Comparison of ENCODE assay signal across 9 cellular contexts in the genomic region with DNA sequence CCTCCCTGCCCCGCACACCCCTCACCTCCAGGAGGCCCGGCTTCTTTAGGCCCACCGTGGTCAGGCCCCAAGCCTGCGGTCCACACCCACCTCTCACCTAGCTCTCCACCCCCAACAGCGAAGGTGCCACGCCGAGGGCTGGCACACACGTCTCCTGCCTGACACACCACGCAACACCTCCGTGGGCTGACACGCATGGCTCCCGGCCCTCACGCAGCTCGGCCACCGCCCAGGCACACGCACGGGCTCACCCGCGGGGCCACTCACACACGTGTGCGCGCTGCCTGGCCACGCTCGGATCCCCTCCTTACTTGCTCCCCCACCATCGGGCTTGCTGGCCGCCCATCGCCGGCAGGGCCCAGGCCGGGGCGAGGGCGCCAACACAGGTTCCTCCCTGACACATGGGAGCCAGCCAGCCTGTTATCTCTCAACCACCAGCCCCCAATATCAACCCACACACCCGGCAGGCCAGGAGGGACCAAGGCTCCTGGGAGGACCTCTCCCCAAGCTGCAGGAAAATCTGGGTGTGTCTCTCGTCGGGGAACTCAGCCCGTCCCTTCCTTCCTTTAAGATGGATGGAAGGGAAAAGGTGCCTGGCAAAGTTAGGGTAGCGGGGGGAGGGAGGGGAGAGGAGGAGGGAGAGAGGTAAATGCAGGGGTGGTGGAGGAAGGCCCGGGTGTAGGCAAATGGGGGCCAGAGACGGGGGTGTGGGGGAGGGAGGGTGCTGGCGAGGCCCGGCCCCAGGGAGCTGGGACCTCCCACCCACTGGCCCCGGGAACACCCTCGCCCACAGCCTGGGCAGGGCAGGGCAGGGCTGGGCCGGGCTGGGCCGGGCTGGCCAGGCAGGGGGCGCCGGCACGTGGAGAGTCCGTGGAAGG. TPM values are rescaled to one million over a fixed set of nuclear protein-coding genes. Genes with fewer than 3 reads are reported as not detected.
DNase-seq lines count a peak whose midpoint lies in the region; ATAC-seq, FAIRE-seq and TF ChIP-seq lines count a peak whose summit lies in the region.
"Had no signal": no experiment of that assay in that cellular context is flagged by ENCODE, and none has a peak within 500 bp of the region (broad histone marks: within the 10 kb centered on the region; RNA-seq: fewer than 3 reads in every experiment).

No MANE protein-coding gene starts in this region.

- H3K9me3 Mint-ChIP-seq in Caco-2 (ENCODE audit: unreplicated experiment) (no peaks in the 10 kb centered on the region), naive B cell (no peaks in the 10 kb centered on the region)

- peak overlapping the region; percentile 79 for H3K4me3 Mint-ChIP-seq in Caco-2 (ENCODE audit: unreplicated experiment)
- peak overlapping the region; percentile 84 to 93 (median 90) for H3K4me3 Mint-ChIP-seq in naive B cell

- DNase-seq in Caco-2 (no peak), HuH-7.5 (ENCODE audit: low spot score) (peak; percentile 60), endothelial cell of umbilical vein (ENCODE audit: low read depth, low spot score) (peak; percentile 37), naive B cell (no peak), transverse colon (peak; percentile 35), GDM1 (lab: John Stamatoyannopoulos, UW) (no peak)
- DNase-seq in activated CD4-positive, alpha-beta T cell treated with anti-CD3 and anti-CD28 coated beads, Interleukin-2, amount 50 U/mL, for 1 hour = peak; percentile 24

- TF ChIP-seq EP300 in transverse colon (IDR thresholded peaks at IDR 0.05; ENCODE audit: low read depth) = no peak

- no peaks in the 10 kb centered on the region for H4K20me1 ChIP-seq in endothelial cell of umbilical vein (replicated peaks; ENCODE audit: control insufficient read depth, extremely low read depth, insufficient read depth, low read length)

- WGBS in transverse colon (ENCODE audit: low coverage in 1 of 2), 2 donors = 0 to 1% methylated on average over 3 to 45 of the region's 48 CpGs

- H3K36me3 ChIP-seq in Caco-2 (ENCODE audit: control insufficient read depth, insufficient read depth, low read length) (peaks cover 4% of the 10 kb centered on the region), endothelial cell of umbilical vein (ENCODE audit: control insufficient read depth in 2 of 2, extremely low read depth in 1 of 2, insufficient read depth in 2 of 2, low read length in 2 of 2) (peaks cover 10 to 18% of the 10 kb centered on the region in 2 experiments), transverse colon (peaks cover 0 to 14% (median 6%) of the 10 kb centered on the region in 4 donors)

- TF ChIP-seq POLR2A in endothelial cell of umbilical vein (IDR thresholded peaks at IDR 0.05; ENCODE audit: low read depth, low read length) (peak; percentile 15), transverse colon (IDR thresholded peaks at IDR 0.05) (no peak)

- POLR2A ChIA-PET in Caco-2 (lab: Charles Lee) = interaction anchor here (0.6 to 2.8 kb wide), 10 partner anchors 9 to 161 kb away, joined by 4 to 19 read pairs (median 9); partner anchors contain the start of genes C1orf210, CDC20 and MED8
- POLR2A ChIA-PET in endothelial cell of umbilical vein (lab: Charles Lee) = interaction anchor here (1.0 to 1.5 kb wide), 3 partner anchors 9 to 137 kb away, joined by 3 to 6 read pairs (median 4); partner anchors contain the start of gene CDC20

- H3K27me3 ChIP-seq in Caco-2 (replicated peaks; ENCODE audit: control insufficient read depth, insufficient read depth, low read length) (no peaks in the 10 kb centered on the region), endothelial cell of umbilical vein (ENCODE audit: control insufficient read depth in 2 of 2, insufficient read depth in 2 of 2, low read length in 2 of 2) (no peaks in the 10 kb centered on the region), transverse colon (no peaks in the 10 kb centered on the region)

- H3K4me3 ChIP-seq in Caco-2 (ENCODE audit: low read depth, low read length) (peak overlapping the region; percentile 76), endothelial cell of umbilical vein (replicated peaks in 1 of 3; ENCODE audit: insufficient read depth in 1 of 3, low read depth in 1 of 3, low read length in 3 of 3) (peak overlapping the region; percentile 70 to 85 (median 72)), transverse colon (peak overlapping the region; percentile 55 to 75 (median 70))

- peaks cover 31% of the 10 kb centered on the region for H3K4me1 ChIP-seq in Caco-2
- H3K4me1 ChIP-seq in endothelial cell of umbilical vein (ENCODE audit: control insufficient read depth, extremely low read depth, insufficient read depth, low read length) = peaks cover 22% of the 10 kb centered on the region
- peaks cover 12 to 44% (median 26%) of the 10 kb centered on the region in 4 donors for H3K4me1 ChIP-seq in transverse colon

- H3K9me3 ChIP-seq in Caco-2 (no peaks in the 10 kb centered on the region), endothelial cell of umbilical vein (replicated peaks; ENCODE audit: control insufficient read depth, insufficient read depth, low read length) (no peaks in the 10 kb centered on the region), transverse colon (no peaks in the 10 kb centered on the region)

- H3K9me1 ChIP-seq in endothelial cell of umbilical vein (replicated peaks; ENCODE audit: control insufficient read depth, extremely low read depth, insufficient read depth, low read length) = no peaks in the 10 kb centered on the region

- peak overlapping the region; percentile 81 for H3K27ac Mint-ChIP-seq in Caco-2 (ENCODE audit: unreplicated experiment)
- H3K27ac Mint-ChIP-seq in naive B cell = peak overlapping the region; percentile 69 to 92 (median 90)

- H3K36me3 Mint-ChIP-seq in Caco-2 (ENCODE audit: insufficient read depth, unreplicated experiment) = peaks cover 38% of the 10 kb centered on the region
- peaks cover 8 to 9% of the 10 kb centered on the region in 2 donors for H3K36me3 Mint-ChIP-seq in naive B cell

- H2AFZ ChIP-seq in endothelial cell of umbilical vein (ENCODE audit: low read depth, low read length) = no peak overlapping the region

- TF ChIP-seq CTCF in Caco-2 (IDR thresholded peaks at IDR 0.05; ENCODE audit: insufficient read depth in 1 of 2, low read depth in 1 of 2, low read length in 1 of 2, severe bottlenecking in 1 of 2, unreplicated experiment in 1 of 2) (no peak), endothelial cell of umbilical vein (IDR thresholded peaks at IDR 0.05; ENCODE audit: extremely low read depth in 1 of 2, insufficient read depth in 1 of 2, low read depth in 1 of 2, low read length in 2 of 2) (peak in 1 of 2 donors; percentile 3), transverse colon (IDR thresholded peaks at IDR 0.05) (no peak)

- ATAC-seq in GM21526 (IDR thresholded peaks at IDR 0.05; ENCODE audit: low FRiP score, unreplicated experiment) (peak; percentile 30), naive B cell (ENCODE audit: low read depth in 2 of 2) (peak; percentile 19 to 20)

- H3K9ac ChIP-seq in endothelial cell of umbilical vein (replicated peaks; ENCODE audit: extremely low read depth, insufficient read depth, low read length) = peak overlapping the region; percentile 81

- H3K4me1 Mint-ChIP-seq in Caco-2 (ENCODE audit: low read depth, unreplicated experiment) (peaks cover 25% of the 10 kb centered on the region), naive B cell (peaks cover 43 to 53% (median 47%) of the 10 kb centered on the region in 3 donors)

- in situ Hi-C loops in transverse colon (cut with MboI; ENCODE audit: low pct_ligation_motif_present in 1 of 4, low pct_unique_long_range_greater_than_20kb in 1 of 4, low sequenced_read_pairs in 3 of 4) = no loop called here

- peaks cover 46% of the 10 kb centered on the region for H3K79me2 ChIP-seq in endothelial cell of umbilical vein (ENCODE audit: control insufficient read depth, insufficient read depth, low read length)

- CTCF ChIA-PET in Caco-2 (lab: Charles Lee) (interaction anchor here (0.6 to 3.1 kb wide), 8 partner anchors 9 to 1501 kb away, joined by 3 to 36 read pairs (median 4); partner anchors contain the start of genes C1orf210 and CDC20), endothelial cell of umbilical vein (lab: Charles Lee) (interaction anchor here (0.6 to 2.0 kb wide), 10 partner anchors 9 to 140 kb away, joined by 3 to 19 read pairs (median 4); no protein-coding TSS in a partner anchor)

- BruUV-seq in Caco-2 (replicated peaks; lab: Mats Ljungman, UMichigan) (TSS peak; percentile 39), endothelial cell of umbilical vein (replicated peaks; lab: Mats Ljungman, UMichigan) (TSS peak; percentile 26)

- H3K27ac ChIP-seq in endothelial cell of umbilical vein (ENCODE audit: insufficient read depth, low read depth, low read length) (peak overlapping the region; percentile 57), transverse colon (peak overlapping the region; percentile 93 to 96 (median 94))

- peak; percentile 28 for FAIRE-seq in endothelial cell of umbilical vein (lab: Jason Lieb, UNC)

- peak overlapping the region; percentile 61 for H3K4me2 ChIP-seq in endothelial cell of umbilical vein (ENCODE audit: insufficient read depth, low read length)

- dilution Hi-C loops in endothelial cell of umbilical vein (cut with MboI; ENCODE audit: extremely low pct_ligation_motif_present, low sequenced_read_pairs) = no loop called here

- intact Hi-C loops in Caco-2 (cut with micrococcal nuclease; ENCODE audit: unreplicated experiment) = no loop called here
- intact Hi-C loops in endothelial cell of umbilical vein (cut with micrococcal nuclease) = loop anchor here (1.0 to 5.0 kb wide), 3 partner anchors 9 to 140 kb away; partner anchors contain the start of gene CDC20
- intact Hi-C loops in transverse colon (cut with DNase I; ENCODE audit: low total_unique reads) = no loop called here

- no peaks in the 10 kb centered on the region for H3K27me3 Mint-ChIP-seq in Caco-2 (ENCODE audit: insufficient read depth, unreplicated experiment)
- H3K27me3 Mint-ChIP-seq in naive B cell = no peaks in the 10 kb centered on the region

RNA-seq across cellular contexts. Expression of gene ELOVL1, which starts 0.5 kb away (rescaled TPM):
- total RNA-seq in Caco-2 (2022) (66.8 and 67.1 TPM in 2 replicates), endothelial cell of umbilical vein (126 and 134 TPM in 2 replicates), transverse colon (100 to 1,000 TPM in 1 of 4 donors, 10 to 100 TPM in 3; 58.4 to 114 (median 99.5) TPM)
- polyA plus RNA-seq in endothelial cell of umbilical vein (303 and 353 TPM in 2 replicates), naive B cell (ENCODE audit: low read depth in 6 of 6) (10 to 100 TPM; 55.8 to 91.0 (median 69.4) TPM)
- 205 and 228 TPM in 2 replicates for polyA plus RNA-seq in endothelial cell of umbilical vein (2011; cell fraction: cytosol; rRNA removed)
- 140 and 144 TPM in 2 replicates for polyA plus RNA-seq in endothelial cell of umbilical vein (2011; cell fraction: nucleus; rRNA removed)
- polyA plus RNA-seq in endothelial cell of umbilical vein (2012) = 151 and 237 TPM in 2 replicates
- 211 and 218 TPM in 2 replicates for polyA minus RNA-seq in endothelial cell of umbilical vein
- polyA minus RNA-seq in endothelial cell of umbilical vein (2011; cell fraction: cytosol; rRNA and poly(A)+ RNA removed) = 49.2 TPM
- 26.3 and 43.3 TPM in 2 replicates for polyA minus RNA-seq in endothelial cell of umbilical vein (2011; cell fraction: nucleus; rRNA and poly(A)+ RNA removed)

RNA-seq across cellular contexts. Expression of gene CDC20, which starts 8.5 kb away (rescaled TPM):
- total RNA-seq in Caco-2 (2022) = 123 and 125 TPM in 2 replicates
- total RNA-seq in endothelial cell of umbilical vein = 156 and 170 TPM in 2 replicates
- polyA plus RNA-seq in endothelial cell of umbilical vein = 129 and 130 TPM in 2 replicates
- 135 and 152 TPM in 2 replicates for polyA plus RNA-seq in endothelial cell of umbilical vein (2011; cell fraction: cytosol; rRNA removed)
- polyA plus RNA-seq in endothelial cell of umbilical vein (2011; cell fraction: nucleus; rRNA removed) = 95.9 and 101 TPM in 2 replicates
- 49.0 and 129 TPM in 2 replicates for polyA plus RNA-seq in endothelial cell of umbilical vein (2012)
- 94.7 and 131 TPM in 2 replicates for polyA minus RNA-seq in endothelial cell of umbilical vein
- polyA minus RNA-seq in endothelial cell of umbilical vein (2011; cell fraction: cytosol; rRNA and poly(A)+ RNA removed) = 122 TPM
- 22.4 and 25.7 TPM in 2 replicates for polyA minus RNA-seq in endothelial cell of umbilical vein (2011; cell fraction: nucleus; rRNA and poly(A)+ RNA removed)
- under 1 TPM in 2 of 6 donors, not detected in 4; 0.16 to 0.28 TPM for polyA plus RNA-seq in naive B cell (ENCODE audit: low read depth in 6 of 6)
- 10 to 100 TPM in 1 of 4 donors, 1 to 10 TPM in 2, not detected in 1; 2.9 to 38.4 (median 4.5) TPM for total RNA-seq in transverse colon

RNA-seq across cellular contexts. Expression of gene MED8, which starts 22.3 kb away (rescaled TPM):
- total RNA-seq in Caco-2 (2022) (33.3 and 35.8 TPM in 2 replicates), endothelial cell of umbilical vein (41.9 and 45.6 TPM in 2 replicates), transverse colon (10 to 100 TPM; 12.7 to 41.9 (median 25.0) TPM)
- polyA plus RNA-seq in endothelial cell of umbilical vein (15.9 and 19.6 TPM in 2 replicates), naive B cell (ENCODE audit: low read depth in 6 of 6) (10 to 100 TPM; 22.4 to 40.5 (median 33.2) TPM)
- 29.4 and 34.4 TPM in 2 replicates for polyA plus RNA-seq in endothelial cell of umbilical vein (2011; cell fraction: cytosol; rRNA removed)
- polyA plus RNA-seq in endothelial cell of umbilical vein (2011; cell fraction: nucleus; rRNA removed) = 37.2 and 38.8 TPM in 2 replicates
- 38.6 and 45.6 TPM in 2 replicates for polyA plus RNA-seq in endothelial cell of umbilical vein (2012)
- 19.4 and 21.0 TPM in 2 replicates for polyA minus RNA-seq in endothelial cell of umbilical vein
- polyA minus RNA-seq in endothelial cell of umbilical vein (2011; cell fraction: cytosol; rRNA and poly(A)+ RNA removed) = 15.8 TPM
- polyA minus RNA-seq in endothelial cell of umbilical vein (2011; cell fraction: nucleus; rRNA and poly(A)+ RNA removed) = 11.7 and 17.3 TPM in 2 replicates

RNA-seq across cellular contexts. Expression of gene SZT2, which starts 22.4 kb away (rescaled TPM):
- 29.0 and 31.6 TPM in 2 replicates for total RNA-seq in Caco-2 (2022)
- 49.9 and 50.3 TPM in 2 replicates for total RNA-seq in endothelial cell of umbilical vein
- 11.4 TPM in 2 replicates for polyA plus RNA-seq in endothelial cell of umbilical vein
- 5.1 and 5.3 TPM in 2 replicates for polyA plus RNA-seq in endothelial cell of umbilical vein (2011; cell fraction: cytosol; rRNA removed)
- 70.0 and 86.8 TPM in 2 replicates for polyA plus RNA-seq in endothelial cell of umbilical vein (2011; cell fraction: nucleus; rRNA removed)
- polyA plus RNA-seq in endothelial cell of umbilical vein (2012) = 15.0 and 17.5 TPM in 2 replicates
- polyA minus RNA-seq in endothelial cell of umbilical vein = 89.4 and 97.4 TPM in 2 replicates
- polyA minus RNA-seq in endothelial cell of umbilical vein (2011; cell fraction: cytosol; rRNA and poly(A)+ RNA removed) = 6.0 TPM
- 75.8 and 107 TPM in 2 replicates for polyA minus RNA-seq in endothelial cell of umbilical vein (2011; cell fraction: nucleus; rRNA and poly(A)+ RNA removed)
- polyA plus RNA-seq in naive B cell (ENCODE audit: low read depth in 6 of 6) = 10 to 100 TPM in 1 of 6 donors, 1 to 10 TPM in 4, under 1 TPM in 1; 0.77 to 11.6 (median 6.3) TPM
- 100 to 1,000 TPM in 2 of 4 donors, 10 to 100 TPM in 2; 43.1 to 106 (median 82.2) TPM for total RNA-seq in transverse colon

RNA-seq across cellular contexts. Expression of gene MPL, which starts 29.6 kb away (rescaled TPM):
- total RNA-seq in Caco-2 (2022) = 0.49 TPM in 1 of 2 replicates, not detected in the other
- total RNA-seq in endothelial cell of umbilical vein = 0.18 and 0.24 TPM in 2 replicates
- 0.13 and 0.14 TPM in 2 replicates for polyA plus RNA-seq in endothelial cell of umbilical vein
- polyA plus RNA-seq in endothelial cell of umbilical vein (2011; cell fraction: cytosol; rRNA removed) = 0.03 and 0.06 TPM in 2 replicates
- polyA plus RNA-seq in endothelial cell of umbilical vein (2011; cell fraction: nucleus; rRNA removed) = 0.25 and 0.55 TPM in 2 replicates
- polyA plus RNA-seq in endothelial cell of umbilical vein (2012) = not detected in 2 replicates
- 0.13 and 1.6 TPM in 2 replicates for polyA minus RNA-seq in endothelial cell of umbilical vein
- polyA minus RNA-seq in endothelial cell of umbilical vein (2011; cell fraction: cytosol; rRNA and poly(A)+ RNA removed) = not detected
- 0.34 and 0.48 TPM in 2 replicates for polyA minus RNA-seq in endothelial cell of umbilical vein (2011; cell fraction: nucleus; rRNA and poly(A)+ RNA removed)
- under 1 TPM in 1 of 6 donors, not detected in 5; 0.32 TPM for polyA plus RNA-seq in naive B cell (ENCODE audit: low read depth in 6 of 6)
- total RNA-seq in transverse colon = under 1 TPM in 1 of 4 donors, not detected in 3; 0.32 TPM
- total RNA-seq: T-helper 1 cell treated with Interleukin-12 subunit alpha and Interleukin-12 subunit beta and Interleukin-4 antibody, amounts not matched to agents 30 ng/mL and 1 ng/mL, for 36 hours had no signal

Comparison
In these comparisons a context has a peak if more than half of its experiments do, and no peak if none do; other contexts are left out.
1. DNase-seq: peak in HuH-7.5 (single experiment), activated CD4-positive, alpha-beta T cell treated with anti-CD3 and anti-CD28 coated beads, Interleukin-2, amount 50 U/mL, for 1 hour (single experiment), endothelial cell of umbilical vein (single experiment) and transverse colon (single experiment); none in Caco-2 (0 of 2), naive B cell (single experiment) and GDM1 (single experiment).
2. Peak in every context shown above with its lines, with median percentiles within 50 percentile points of each other: H3K4me3 ChIP-seq.